25 cellular contexts compared by ENCODE assay signal in the genomic region with DNA sequence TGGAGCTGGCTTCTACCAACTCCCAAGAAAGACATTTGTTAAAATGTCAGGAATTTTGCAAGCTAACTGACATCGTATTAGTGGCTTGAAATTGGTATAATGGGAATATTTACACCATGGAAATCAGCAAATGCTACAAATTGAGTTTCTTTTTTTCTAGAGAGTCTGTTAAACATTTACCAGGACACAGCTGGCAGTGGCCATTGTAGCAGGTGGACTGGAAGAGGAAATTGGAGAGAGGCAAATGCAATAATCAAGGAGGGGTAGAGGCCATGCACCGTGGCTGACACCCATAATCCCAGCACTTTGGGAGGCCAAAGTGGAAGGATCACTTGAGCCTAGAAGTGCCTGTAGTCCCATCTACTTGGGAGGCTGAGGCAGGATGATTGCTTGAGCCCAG. TPM values are rescaled to one million over a fixed set of nuclear protein-coding genes. Genes with fewer than 3 reads are reported as not detected.
"Had no signal": no experiment of that assay in that cellular context is flagged by ENCODE, and none has a peak within 500 bp of the region (broad histone marks: within the 10 kb centered on the region; RNA-seq: fewer than 3 reads in every experiment).

No MANE protein-coding gene starts in this region.

- H3K4me1 ChIP-seq: SJSA1 had no signal

- H3K4me3 ChIP-seq: MG63, SJSA1, SK-N-MC had no signal

- H3K9me3 ChIP-seq: MG63, SJSA1 had no signal

- H3K27ac ChIP-seq: HL-60, SJSA1, SK-N-MC had no signal

- H3K27me3 ChIP-seq: MG63, SJSA1 had no signal

- FAIRE-seq: RCC 7860 had no signal

- H3K36me3 ChIP-seq: MG63, SJSA1 had no signal

- DNase-seq: IMR-90, Karpas-422, KG1, MG63, NCI-H1092, NCI-H1105 treated with DMSO at 0.1 percent for 48 hours, NCI-H1417 treated with DMSO at 0.1 percent for 48 hours, NCI-H187, NCI-H2029, NCI-H2081 treated with DMSO at 0.1 percent for 48 hours, NCI-H2171, NCI-H226, NCI-H446, NCI-H510A, NCI-H524 treated with DMSO at 0.1 percent for 48 hours, NCI-H69, NCI-H774, Right ventricle myocardium superior, RPMI8226, SIG-M5 had no signal

RNA-seq across cellular contexts. Expression of gene WNK3, which starts 49.4 kb away (rescaled TPM):
- total RNA-seq: HT-29 had no signal
